Comparison of ENCODE assay signal across 10 cellular contexts in genomic region chr5:139654464-139654863, GRCh38. TPM values are rescaled to one million over a fixed set of nuclear protein-coding genes. Genes with fewer than 3 reads are reported as not detected.
DNase-seq lines count a peak whose midpoint lies in the region; FAIRE-seq and TF ChIP-seq lines count a peak whose summit lies in the region.
"Had no signal": no experiment of that assay in that cellular context is flagged by ENCODE, and none has a peak within 500 bp of the region (broad histone marks: within the 10 kb centered on the region; RNA-seq: fewer than 3 reads in every experiment).

No MANE protein-coding gene starts in this region.

- CTCF ChIA-PET in H1 (lab: Charles Lee; ENCODE audit: partially characterized antibody) = interaction anchor here (0.7 to 14.5 kb wide), 20 partner anchors 11 to 189 kb away, joined by 3 to 224 read pairs (median 4); no protein-coding TSS in a partner anchor

- H2BK120ac ChIP-seq in H1 (replicated peaks; ENCODE audit: low read depth, low read length) = no peak overlapping the region

- 0 out of 2 replicates have a peak overlapping the region, but pooled peaks have one; percentile 9 for H2BK15ac ChIP-seq in H1 (ENCODE audit: low read length)

- H3K23ac ChIP-seq in H1 (ENCODE audit: insufficient read length) = no peak overlapping the region

- no peak overlapping the region for H2BK20ac ChIP-seq in H1 (ENCODE audit: low read length)

- H3K9me3 Mint-ChIP-seq in nephron = no peaks in the 10 kb centered on the region
- H3K9me3 Mint-ChIP-seq: stimulated activated naive CD8-positive, alpha-beta T cell treated with anti-CD3 and anti-CD28 coated beads, Interleukin-15, Interleukin-2, amounts not matched to agents 100 ng/mL and 50 ng/mL, for 24 hours had no signal

- peak overlapping the region; percentile 98 for H3K4me2 ChIP-seq in OCI-LY3 (ENCODE audit: low read length)
- no peak overlapping the region; a peak in 1 of 4 replicates for H3K4me2 ChIP-seq in H1 (ENCODE audit: insufficient read depth in 1 of 2, low read depth in 2 of 2, low read length in 2 of 2)

- H3K27me3 Mint-ChIP-seq in nephron (ENCODE audit: low read depth) = no peaks in the 10 kb centered on the region

- H4K91ac ChIP-seq in H1 (replicated peaks; ENCODE audit: insufficient read length, low read length) = no peak overlapping the region

- H3K4me3 Mint-ChIP-seq in nephron = peak overlapping the region; percentile 79 to 98 (median 83)
- H3K4me3 Mint-ChIP-seq: stimulated activated naive CD8-positive, alpha-beta T cell treated with anti-CD3 and anti-CD28 coated beads, Interleukin-15, Interleukin-2, amounts not matched to agents 100 ng/mL and 50 ng/mL, for 24 hours had no signal

- no peak overlapping the region for H2AK5ac ChIP-seq in H1 (ENCODE audit: low read depth, low read length)

- H3K36me3 Mint-ChIP-seq in nephron (ENCODE audit: low read depth) = peaks cover 4% of the 10 kb centered on the region

- H2AFZ ChIP-seq in OCI-LY3 (ENCODE audit: low read depth, low read length) = no peak overlapping the region
- H2AFZ ChIP-seq in H1 (ENCODE audit: low read length) = no peak overlapping the region

- no peak for FAIRE-seq in H1 (lab: Jason Lieb, UNC)

- TF ChIP-seq POLR2A in H1 (IDR thresholded peaks at IDR 0.05; ENCODE audit: control extremely low read depth in 1 of 2, low read depth in 2 of 2, low read length in 2 of 2) = no peak

- POLR2A ChIA-PET in H1 (lab: Charles Lee; ENCODE audit: partially characterized antibody) = interaction anchor here (1.0 to 14.7 kb wide), 12 partner anchors 10 to 88 kb away, joined by 3 to 212 read pairs (median 4); no protein-coding TSS in a partner anchor

- H3K4me1 Mint-ChIP-seq in nephron = peaks cover 73% of the 10 kb centered on the region

- intact Hi-C loops in tibial artery (cut with DNase I; ENCODE audit: low total_unique reads) = no loop called here

- no peak for TF ChIP-seq EP300 in H1 (IDR thresholded peaks at IDR 0.05; ENCODE audit: borderline replicate concordance in 1 of 2, low read depth in 2 of 2, low read length in 2 of 2)

- no peak overlapping the region for H2BK5ac ChIP-seq in H1 (ENCODE audit: low read depth, low read length)

- no peak for TF ChIP-seq CTCF in OCI-LY3 (IDR thresholded peaks at IDR 0.05; ENCODE audit: low read depth, low read length)
- no peak for TF ChIP-seq CTCF in H1 (IDR thresholded peaks at IDR 0.05; ENCODE audit: control extremely low read depth in 1 of 3, insufficient read depth in 1 of 3, low read depth in 1 of 3, low read length in 3 of 3)
- TF ChIP-seq CTCF in nephron (IDR thresholded peaks at IDR 0.05; ENCODE audit: unreplicated experiment in 3 of 3) = no peak
- no peak for TF ChIP-seq CTCF in tibial artery (IDR thresholded peaks at IDR 0.05)

- TF ChIP-seq RAD21 in H1 (IDR thresholded peaks at IDR 0.05 in 1 of 2, conservative IDR thresholded peaks at IDR 0.05 in 1 of 2; ENCODE audit: low read depth in 2 of 2, low read length in 2 of 2) = no peak

- H3K27ac Mint-ChIP-seq in nephron = peak overlapping the region; percentile 93 to 96 (median 95)
- H3K27ac Mint-ChIP-seq: stimulated activated naive CD8-positive, alpha-beta T cell treated with anti-CD3 and anti-CD28 coated beads, Interleukin-15, Interleukin-2, amounts not matched to agents 100 ng/mL and 50 ng/mL, for 24 hours had no signal

- no peak overlapping the region for H3K56ac ChIP-seq in H1 (replicated peaks; ENCODE audit: insufficient read length, low read depth, low read length)

- H3K4ac ChIP-seq in H1 (replicated peaks; ENCODE audit: insufficient read length, low read depth, low read length) = no peak overlapping the region

- H4K20me1 ChIP-seq in OCI-LY3 (ENCODE audit: insufficient read depth, low read length) (peaks cover 73% of the 10 kb centered on the region), H1 (replicated peaks in 1 of 2; ENCODE audit: control insufficient read depth in 1 of 2, insufficient read depth in 2 of 2, low read length in 2 of 2) (peaks cover 55 to 60% of the 10 kb centered on the region in 2 experiments)

- WGBS in H1 (ENCODE audit: extremely low coverage in 1 of 2, insufficient coverage in 1 of 2, insufficient read length in 1 of 2, insufficient replicate concordance in 2 of 2, low coverage in 1 of 2, low lambda C conversion rate in 2 of 2, missing lambda C conversion rate in 1 of 2), 2 experiments = 87% methylated on average over 3 of the region's 3 CpGs; no CpG with 5 or more reads in 1 of the 2 experiments

- H3K27me3 ChIP-seq in OCI-LY3 (ENCODE audit: low read depth, low read length) (no peaks in the 10 kb centered on the region), H1 (replicated peaks in 1 of 4; ENCODE audit: control insufficient read depth in 3 of 4, extremely low read depth in 1 of 4, insufficient read depth in 3 of 4, low read length in 3 of 4) (no peaks in the 10 kb centered on the region; a peak in 1 of 7 replicates), tibial artery (no peaks in the 10 kb centered on the region)
- peaks cover 29% of the 10 kb centered on the region for H3K27me3 ChIP-seq in effector memory CD4-positive, alpha-beta T cell (replicated peaks; ENCODE audit: control insufficient read depth, insufficient read depth, low read length, poor library complexity, severe bottlenecking)

- peak overlapping the region; percentile 33; the same call in 1 of the 2 replicates for H3K18ac ChIP-seq in H1 (ENCODE audit: extremely low read depth, low read length)

- H3K4me1 ChIP-seq in OCI-LY3 (ENCODE audit: low read length) (peaks cover 73% of the 10 kb centered on the region), H1 (replicated peaks in 1 of 4; ENCODE audit: control insufficient read depth in 3 of 4, insufficient read depth in 4 of 4, low read length in 3 of 4) (peaks cover 28 to 70% (median 67%) of the 10 kb centered on the region in 4 experiments), tibial artery (peaks cover 4 to 90% (median 85%) of the 10 kb centered on the region in 4 donors)
- peaks cover 14% of the 10 kb centered on the region for H3K4me1 ChIP-seq in effector memory CD4-positive, alpha-beta T cell (ENCODE audit: control insufficient read depth, insufficient read depth, low read length, poor library complexity, severe bottlenecking)

- H2BK12ac ChIP-seq in H1 (ENCODE audit: low read depth, low read length) = no peak overlapping the region

- DNase-seq in H1 (ENCODE audit: low read depth in 1 of 2, low spot score in 2 of 2) (no peak), tibial artery (no peak), NCI-H1048 (lab: John Stamatoyannopoulos, UW) (no peak), NCI-H524 treated with DMSO at 0.1 percent for 48 hours (lab: John Stamatoyannopoulos, UW) (no peak)
- no peak for DNase-seq in activated effector memory CD4-positive, alpha-beta T cell treated with Interleukin-2 at 50 U/mL for 16 hours
- DNase-seq in effector memory CD4-positive, alpha-beta T cell = no peak
- DNase-seq: T-helper 1 cell had no signal

- peaks cover 6% of the 10 kb centered on the region for H3K36me3 ChIP-seq in OCI-LY3 (replicated peaks; ENCODE audit: low read depth, low read length)
- no peaks in the 10 kb centered on the region for H3K36me3 ChIP-seq in H1 (ENCODE audit: control insufficient read depth in 2 of 4, insufficient read depth in 4 of 4, low read length in 3 of 4)
- H3K36me3 ChIP-seq in tibial artery = no peaks in the 10 kb centered on the region
- no peaks in the 10 kb centered on the region for H3K36me3 ChIP-seq in effector memory CD4-positive, alpha-beta T cell (ENCODE audit: control insufficient read depth, insufficient read depth, low read length)

- H3K79me2 ChIP-seq in OCI-LY3 (ENCODE audit: low read length) = peaks cover 99% of the 10 kb centered on the region
- H3K79me2 ChIP-seq in H1 (ENCODE audit: control insufficient read depth in 1 of 2, insufficient read depth in 2 of 2, low read length in 2 of 2) = peaks cover 44 to 95% of the 10 kb centered on the region in 2 experiments

- H3K9me3 ChIP-seq in OCI-LY3 (ENCODE audit: insufficient read depth, low read length) = no peaks in the 10 kb centered on the region
- H3K9me3 ChIP-seq in H1 (ENCODE audit: insufficient read depth in 2 of 2, low read depth in 1 of 2, low read length in 1 of 2) = no peaks in the 10 kb centered on the region
- H3K9me3 ChIP-seq in tibial artery = no peaks in the 10 kb centered on the region
- H3K9me3 ChIP-seq in effector memory CD4-positive, alpha-beta T cell (ENCODE audit: control insufficient read depth, low read length) = no peaks in the 10 kb centered on the region

- peak overlapping the region; percentile 72; the same call in 1 of the 2 replicates for H3K9ac ChIP-seq in OCI-LY3 (ENCODE audit: low read length)
- H3K9ac ChIP-seq in H1 (replicated peaks in 1 of 4; ENCODE audit: extremely low read depth in 1 of 4, low read depth in 3 of 4, low read length in 3 of 4) = no peak overlapping the region

- no peak overlapping the region for H4K8ac ChIP-seq in H1 (ENCODE audit: extremely low read depth, insufficient read depth, low read length)

- no peak overlapping the region for H4K5ac ChIP-seq in H1 (ENCODE audit: insufficient read length, low read depth, low read length)

- H3K4me3 ChIP-seq in OCI-LY3 (ENCODE audit: low read length) (peak overlapping the region; percentile 77; the same call in 1 of the 2 replicates), H1 (ENCODE audit: extremely low read depth in 1 of 4, insufficient read depth in 2 of 4, low read depth in 3 of 4, low read length in 4 of 4) (no peak overlapping the region; a peak in 1 of 8 replicates), tibial artery (peak overlapping the region in 1 of 2 donors; percentile 24)
- no peak overlapping the region for H3K4me3 ChIP-seq in effector memory CD4-positive, alpha-beta T cell (ENCODE audit: insufficient read depth, low read depth, low read length, poor library complexity, severe bottlenecking)

- peaks cover 12% of the 10 kb centered on the region for H3K23me2 ChIP-seq in H1 (ENCODE audit: low read depth, low read length)

- peaks cover 51% of the 10 kb centered on the region for H3K79me1 ChIP-seq in H1 (ENCODE audit: low read depth, low read length)

- H3K27ac ChIP-seq in OCI-LY3 (ENCODE audit: low read length) (peak overlapping the region; percentile 87), H1 (ENCODE audit: low read depth, low read length) (no peak overlapping the region), tibial artery (peak overlapping the region; percentile 88 to 94)
- H3K27ac ChIP-seq in effector memory CD4-positive, alpha-beta T cell (ENCODE audit: insufficient read depth, low read length, poor library complexity, severe bottlenecking) = no peak overlapping the region

- H3K14ac ChIP-seq in H1 (ENCODE audit: insufficient read length) = no peak overlapping the region

TF ChIP-seq in H1, 55 proteins besides CTCF, POLR2A, EP300 and RAD21 (continues in another document):
- TF ChIP-seq ASH2L (IDR thresholded peaks at IDR 0.05; ENCODE audit: low read length) = no peak

RNA-seq across cellular contexts. Expression of gene CXXC5, which starts 6.3 kb away (rescaled TPM):
- total RNA-seq in H1 (2021; fragmentation: NEBNext Ultra II Directional; extraction: Animal tissue kit (Norgen Biotek cat#: 25700)) = 74.0 and 78.3 TPM in 2 replicates
- polyA plus RNA-seq in H1 (2011; rRNA removed) = 61.4 and 83.5 TPM in 2 replicates
- 68.8 TPM for polyA plus RNA-seq in H1 (2011; cell fraction: cytosol; rRNA removed)
- polyA plus RNA-seq in H1 (2011; cell fraction: nucleus; rRNA removed) = 52.7 TPM
- polyA plus RNA-seq in H1 (2012, experiment 1 of 2) = 35.6 to 47.4 TPM (median 43.3 TPM) in 4 replicates
- 56.6 TPM for polyA plus RNA-seq in H1 (2012, experiment 2 of 2)
- polyA plus RNA-seq in H1 (2013, experiment 1 of 2) = 62.3 TPM
- 67.3 TPM for polyA plus RNA-seq in H1 (2013, experiment 2 of 2)
- 25.6 and 39.8 TPM in 2 replicates for polyA minus RNA-seq in H1 (2011; rRNA and poly(A)+ RNA removed)
- 50.7 TPM for polyA minus RNA-seq in H1 (2011; cell fraction: cytosol; rRNA and poly(A)+ RNA removed)
- 39.2 TPM for polyA minus RNA-seq in H1 (2011; cell fraction: nucleus; rRNA and poly(A)+ RNA removed)

Comparison
In these comparisons a context has a peak if more than half of its experiments do, and no peak if none do; other contexts are left out.
1. H3K27ac ChIP-seq: peak in OCI-LY3 (single experiment) and tibial artery (2 of 2); none in H1 (single experiment) and effector memory CD4-positive, alpha-beta T cell (single experiment).